14 cellular contexts compared by ENCODE assay signal in the genomic region with DNA sequence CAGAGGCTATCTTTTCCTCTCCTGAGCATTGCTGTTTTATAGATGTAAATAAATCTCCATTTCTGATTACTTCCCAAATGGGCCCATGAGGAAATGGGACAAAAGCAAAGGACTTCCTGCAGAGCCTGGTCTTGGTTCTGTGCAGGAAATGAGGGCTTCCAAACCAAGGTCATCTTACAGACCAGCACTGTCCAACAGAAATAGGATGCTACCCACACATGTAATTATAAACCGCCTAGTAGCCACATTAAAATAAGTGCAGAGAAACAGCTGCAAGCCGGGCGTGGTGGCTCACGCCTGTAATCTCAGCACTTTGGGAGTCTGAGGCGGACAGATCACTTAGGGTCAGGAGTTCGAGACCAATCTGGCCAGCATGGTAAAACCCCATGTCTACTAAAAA. TPM values are rescaled to one million over a fixed set of nuclear protein-coding genes. Genes with fewer than 3 reads are reported as not detected.
A peak's percentile ranks its signal among the peaks of the same experiment; 100 is the strongest.
DNase-seq lines count a peak whose midpoint lies in the region; ATAC-seq, FAIRE-seq and TF ChIP-seq lines count a peak whose summit lies in the region.
"Had no signal": no experiment of that assay in that cellular context is flagged by ENCODE, and none has a peak within 500 bp of the region (broad histone marks: within the 10 kb centered on the region; RNA-seq: fewer than 3 reads in every experiment).

No MANE protein-coding gene starts in this region.

- H3K4me2 ChIP-seq in astrocyte (ENCODE audit: low read length), result no peak overlapping the region
- H3K4me2 ChIP-seq: BLaER1, GM23338 had no signal

- H4K20me1 ChIP-seq in astrocyte (ENCODE audit: insufficient read depth, low read length), result peaks cover 50% of the 10 kb centered on the region

- H3K4me1 ChIP-seq in astrocyte (ENCODE audit: insufficient read depth, low read length), result peaks cover 7% of the 10 kb centered on the region

- peaks cover 15% of the 10 kb centered on the region for H3K36me3 Mint-ChIP-seq in astrocyte (ENCODE audit: low read depth, unreplicated experiment)

- no peak for FAIRE-seq in astrocyte (lab: Jason Lieb, UNC)

- TF ChIP-seq CTCF in astrocyte (IDR thresholded peaks at IDR 0.05; ENCODE audit: insufficient read depth, low read depth, low read length), result no peak

- H3K9ac ChIP-seq in astrocyte (ENCODE audit: low read length), result no peak overlapping the region
- H3K9ac ChIP-seq: BLaER1 had no signal

- peaks cover 11% of the 10 kb centered on the region for H3K36me3 ChIP-seq in astrocyte (ENCODE audit: insufficient read depth, low read length)

- H3K27ac Mint-ChIP-seq in astrocyte (ENCODE audit: unreplicated experiment), result peak overlapping the region; percentile 12
- H3K27ac Mint-ChIP-seq: CD8-positive, alpha-beta memory T cell had no signal

- no peak overlapping the region for H3K27ac ChIP-seq in astrocyte (ENCODE audit: low read depth, low read length)
- H3K27ac ChIP-seq: 22Rv1 had no signal

- ATAC-seq in HG03520 (IDR thresholded peaks at IDR 0.05; ENCODE audit: unreplicated experiment), result no peak
- ATAC-seq in GM21367 (IDR thresholded peaks at IDR 0.05; ENCODE audit: unreplicated experiment), result no peak
- ATAC-seq: GM23338 had no signal

- H3K27me3 Mint-ChIP-seq in astrocyte (ENCODE audit: low read depth, unreplicated experiment), result no peaks in the 10 kb centered on the region
- H3K27me3 Mint-ChIP-seq: CD8-positive, alpha-beta memory T cell had no signal

- no peak overlapping the region for H2AFZ ChIP-seq in astrocyte (ENCODE audit: low read depth, low read length)
- H2AFZ ChIP-seq: GM23338 had no signal

- H3K27me3 ChIP-seq in astrocyte (ENCODE audit: insufficient read depth, low read length), result no peaks in the 10 kb centered on the region
- H3K27me3 ChIP-seq: BLaER1 had no signal

- H3K4me3 Mint-ChIP-seq in astrocyte (ENCODE audit: unreplicated experiment), result no peak overlapping the region
- H3K4me3 Mint-ChIP-seq: CD8-positive, alpha-beta memory T cell; GM23338 had no signal

- no peaks in the 10 kb centered on the region for H3K9me3 Mint-ChIP-seq in astrocyte (ENCODE audit: unreplicated experiment)
- H3K9me3 Mint-ChIP-seq: CD8-positive, alpha-beta memory T cell; GM23338 had no signal

- DNase-seq in NCI-H748 (lab: John Stamatoyannopoulos, UW; ENCODE audit: unreplicated experiment) (peak; percentile 0), NCI-H748 treated with DMSO at 0.1 percent for 48 hours (lab: John Stamatoyannopoulos, UW) (no peak), LHCN-M2 (ENCODE audit: low read depth) (peak; percentile 77), astrocyte (ENCODE audit: low read depth) (no peak), myocyte (ENCODE audit: low read depth) (peak; percentile 89), COLO829 (ENCODE audit: low spot score) (no peak)
- DNase-seq: CD8-positive, alpha-beta memory T cell; DMS 273 treated with DMSO at 0.1 percent for 48 hours; H7 had no signal

- peaks cover 11% of the 10 kb centered on the region for H3K4me1 Mint-ChIP-seq in astrocyte (ENCODE audit: low read depth, unreplicated experiment)

- H3K9me3 ChIP-seq in astrocyte (ENCODE audit: insufficient read depth, low read depth, low read length), result no peaks in the 10 kb centered on the region

- H3K4me3 ChIP-seq in astrocyte (ENCODE audit: insufficient read depth, low read depth, low read length), result no peak overlapping the region
- H3K4me3 ChIP-seq: BLaER1, GM23338 had no signal

- peaks cover 84% of the 10 kb centered on the region for H3K79me2 ChIP-seq in astrocyte (ENCODE audit: insufficient read depth, low read length)

RNA-seq across cellular contexts. Expression of gene TTL, which starts 6.2 kb away (rescaled TPM):
- total RNA-seq in LHCN-M2 (2014; rRNA removed) (53.9 and 57.6 TPM in 2 replicates), astrocyte (51.6 and 58.1 TPM in 2 replicates), myocyte (49.0 and 79.6 TPM in 2 replicates)
- polyA plus RNA-seq in LHCN-M2 (2012), result 22.4 TPM
- 34.1 TPM for polyA plus RNA-seq in myocyte (2012)

RNA-seq across cellular contexts. Expression of gene POLR1B, which starts 54.1 kb away (rescaled TPM):
- total RNA-seq in LHCN-M2 (2014; rRNA removed), result 14.6 and 14.8 TPM in 2 replicates
- 5.6 TPM for polyA plus RNA-seq in LHCN-M2 (2012)
- 21.0 and 26.8 TPM in 2 replicates for total RNA-seq in astrocyte
- 11.8 and 14.0 TPM in 2 replicates for total RNA-seq in myocyte
- polyA plus RNA-seq in myocyte (2012), result 6.0 TPM

RNA-seq across cellular contexts. Expression of gene RGPD8, which starts 54.8 kb away (rescaled TPM):
- 4.1 and 4.2 TPM in 2 replicates for total RNA-seq in LHCN-M2 (2014; rRNA removed)
- 0.66 TPM for polyA plus RNA-seq in LHCN-M2 (2012)
- total RNA-seq in astrocyte, result 9.6 and 11.6 TPM in 2 replicates
- total RNA-seq in myocyte, result 6.7 and 8.1 TPM in 2 replicates
- 1.4 TPM for polyA plus RNA-seq in myocyte (2012)

Comparison
In these comparisons a context has a peak if more than half of its experiments do, and no peak if none do; other contexts are left out.
1. DNase-seq: peak in NCI-H748 (single experiment), LHCN-M2 (single experiment) and myocyte (single experiment); none in NCI-H748 treated with DMSO at 0.1 percent for 48 hours (single experiment), astrocyte (single experiment) and COLO829 (single experiment).